20 cellular contexts compared by ENCODE assay signal in the genomic region with DNA sequence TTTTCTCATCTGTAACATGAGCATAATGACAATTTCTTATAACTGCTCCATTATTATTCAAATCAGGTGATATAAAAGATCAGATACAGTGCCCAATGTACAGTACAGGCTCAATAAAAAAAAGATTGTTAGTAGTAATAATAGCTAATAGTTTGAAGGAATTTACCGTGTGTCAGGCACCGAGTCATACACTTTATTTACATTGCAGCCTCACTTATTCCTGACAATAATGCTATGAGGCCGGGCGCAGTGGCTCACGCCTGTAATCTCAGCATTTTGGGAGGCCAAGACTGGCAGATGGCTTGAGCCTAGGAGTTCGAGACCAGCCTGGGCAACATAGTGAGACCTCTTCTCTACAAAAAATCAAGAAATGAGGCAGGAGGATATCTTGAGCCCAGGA. TPM values are rescaled to one million over a fixed set of nuclear protein-coding genes. Genes with fewer than 3 reads are reported as not detected.
"Had no signal": no experiment of that assay in that cellular context is flagged by ENCODE, and none has a peak within 500 bp of the region (broad histone marks: within the 10 kb centered on the region; RNA-seq: fewer than 3 reads in every experiment).

No MANE protein-coding gene starts in this region.

- DNase-seq: activated CD4-positive, alpha-beta T cell treated with anti-CD3 and anti-CD28 coated beads for 4 hours; activated CD8-positive, alpha-beta memory T cell treated with anti-CD3 and anti-CD28 coated beads, Interleukin-2, amount 50 U/mL, for 48 hours; activated CD8-positive, alpha-beta T cell treated with anti-CD3 and anti-CD28 coated beads, Interleukin-2, amount 10 ng/mL, durations not matched to agents 7 days and 5 days; cerebellar nuclear complex; endodermal cell; left lung; natural killer cell; right lobe of liver; stimulated activated CD4-positive, alpha-beta T cell treated with anti-CD3 and anti-CD28 coated beads, Interleukin-2, amount 100 ng/mL, for 48 hours; stimulated activated CD8-positive, alpha-beta memory T cell treated with anti-CD3 and anti-CD28 coated beads, Interleukin-4, amount 100 ng/mL, for 48 hours; stimulated activated naive CD8-positive, alpha-beta T cell treated with anti-CD3 and anti-CD28 coated beads, Interleukin-15, Interleukin-2, amounts not matched to agents 100 U/mL and 50 U/mL, for 24 hours; T-helper 9 cell; testis; WERI-Rb-1 had no signal

- H3K36me3 ChIP-seq: left lung, prostate gland, right lobe of liver, WERI-Rb-1 had no signal

- H3K4me3 ChIP-seq: left lung, prostate gland, right lobe of liver, testis had no signal

- H3K9me3 ChIP-seq: left lung, prostate gland, right lobe of liver, testis had no signal

- H3K27me3 ChIP-seq: left lung, right lobe of liver, testis had no signal

- ATAC-seq: activated CD8-positive, alpha-beta T cell treated with anti-CD3 and anti-CD28 coated beads, Interleukin-2, amount 10 ng/mL, durations not matched to agents 7 days and 5 days; left lung; natural killer cell; stimulated activated naive CD8-positive, alpha-beta T cell treated with anti-CD3 and anti-CD28 coated beads, Interleukin-15, Interleukin-2, amounts not matched to agents 100 U/mL and 50 U/mL, for 24 hours had no signal

- H3K4me1 ChIP-seq: left lung, prostate gland, testis had no signal

- H3K27ac ChIP-seq: prostate gland, right lobe of liver, testis, WERI-Rb-1 had no signal

RNA-seq across cellular contexts. Expression of gene ADGRG4, which starts 39.4 kb away (rescaled TPM):
- total RNA-seq: activated CD8-positive, alpha-beta T cell treated with anti-CD3 and anti-CD28 coated beads, Interleukin-2, amount 10 ng/mL, durations not matched to agents 7 days and 5 days; dermis microvascular lymphatic vessel endothelial cell; endodermal cell; frontal cortex; mucosa of gallbladder; natural killer cell; urinary bladder had no signal
- polyA plus RNA-seq: keratinocyte had no signal
